Comparison of ENCODE assay signal across 24 cellular contexts in the genomic region with DNA sequence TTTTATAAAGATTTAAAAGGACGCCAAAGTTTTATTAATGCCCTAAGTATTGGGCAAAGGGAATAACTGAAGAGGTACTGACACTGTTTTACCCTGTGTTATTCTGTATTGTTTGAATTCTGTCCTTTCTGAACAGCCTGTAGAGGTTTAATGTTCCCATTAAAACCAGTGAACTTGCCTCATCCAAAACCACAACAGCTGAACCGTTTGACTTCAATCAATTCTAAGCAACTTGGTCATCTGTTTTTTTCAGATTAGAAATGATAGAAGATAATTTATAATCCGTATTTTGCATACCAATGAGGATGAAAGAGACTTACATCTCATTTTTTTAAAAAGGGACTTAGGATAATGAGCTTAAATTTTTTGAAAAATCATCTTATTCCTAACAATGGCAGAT.
"Had no signal": no experiment of that assay in that cellular context is flagged by ENCODE, and none has a peak within 500 bp of the region (broad histone marks: within the 10 kb centered on the region; RNA-seq: fewer than 3 reads in every experiment).

No MANE protein-coding gene starts in this region.

- H3K9me3 ChIP-seq: gastrocnemius medialis, right lobe of liver, suprapubic skin, thyroid gland, vagina had no signal

- H3K27me3 ChIP-seq: dorsolateral prefrontal cortex, gastrocnemius medialis, heart left ventricle, hepatocyte, neural progenitor cell, right lobe of liver, suprapubic skin, thyroid gland, vagina had no signal

- H3K4me3 ChIP-seq: dorsolateral prefrontal cortex, gastrocnemius medialis, heart left ventricle, hepatocyte, lung, neural progenitor cell, right lobe of liver, smooth muscle cell, suprapubic skin, thyroid gland, vagina had no signal

- H3K9ac ChIP-seq: neural progenitor cell, parathyroid adenoma had no signal

- H2AFZ ChIP-seq: hepatocyte, neural progenitor cell, parathyroid adenoma had no signal

- H3K79me2 ChIP-seq: hepatocyte, parathyroid adenoma had no signal

- DNase-seq: dorsolateral prefrontal cortex; effector CD4-positive, alpha-beta T cell; foreskin fibroblast; gastrocnemius medialis; heart left ventricle; kidney; naive B cell; right lobe of liver; stimulated activated CD4-positive, alpha-beta T cell treated with anti-CD3 and anti-CD28 coated beads, Interleukin-12 subunit alpha, Interleukin-12 subunit beta, amount 100 ng/mL, for 4 hours; stimulated activated CD4-positive, alpha-beta T cell treated with anti-CD3 and anti-CD28 coated beads, Interleukin-1b, Interleukin-23, amount 100 ng/mL, for 48 hours; stimulated activated CD4-positive, alpha-beta T cell treated with anti-CD3 and anti-CD28 coated beads, Interleukin-4, amount 100 ng/mL, for 1 hour; stimulated activated CD8-positive, alpha-beta memory T cell treated with anti-CD3 and anti-CD28 coated beads, Interleukin-4, amount 100 ng/mL, for 48 hours; stimulated activated naive CD4-positive, alpha-beta T cell; stimulated activated naive CD8-positive, alpha-beta T cell treated with anti-CD3 and anti-CD28 coated beads, Interleukin-15, amount 100 ng/mL, for 72 hours; thyroid gland; trophoblast cell had no signal

- H3K4me2 ChIP-seq: hepatocyte, neural progenitor cell, smooth muscle cell had no signal

- H3K36me3 ChIP-seq: gastrocnemius medialis, heart left ventricle, neural progenitor cell, right lobe of liver, suprapubic skin, thyroid gland, vagina had no signal

- H3K27ac ChIP-seq: dorsolateral prefrontal cortex, epithelial cell of prostate, gastrocnemius medialis, heart left ventricle, hepatocyte, neural progenitor cell, parathyroid adenoma, right lobe of liver, suprapubic skin, thyroid gland, vagina had no signal

- H3K4me1 ChIP-seq: gastrocnemius medialis, heart left ventricle, neural progenitor cell, parathyroid adenoma, right lobe of liver, suprapubic skin, thyroid gland, vagina had no signal
